In genomic region chr10:100653957-100654834, GRCh38 we compare ENCODE assay signal across 8 cellular contexts.
DNase-seq lines count a peak whose midpoint lies in the region; ATAC-seq and TF ChIP-seq lines count a peak whose summit lies in the region.

No MANE protein-coding gene starts in this region.

- H3K4me1 Mint-ChIP-seq in activated CD8-positive, alpha-beta memory T cell treated with anti-CD3 and anti-CD28 coated beads, Interleukin-2, amount 10 ng/mL, durations not matched to agents 7 days and 5 days = peaks cover 18% of the 10 kb centered on the region

- no peak for ATAC-seq in heart right ventricle
- ATAC-seq in Right ventricle myocardium inferior = no peak
- peak; percentile 50 for ATAC-seq in activated CD8-positive, alpha-beta memory T cell treated with anti-CD3 and anti-CD28 coated beads, Interleukin-2, amount 10 ng/mL, durations not matched to agents 7 days and 5 days
- ATAC-seq in thoracic aorta (ENCODE audit: insufficient number of reproducible peaks, low FRiP score, low read depth) = no peak
- ATAC-seq in HG02610 (IDR thresholded peaks at IDR 0.05; ENCODE audit: unreplicated experiment) = no peak
- ATAC-seq in HG02642 (IDR thresholded peaks at IDR 0.05; ENCODE audit: poor library complexity, unreplicated experiment) = no peak

- TF ChIP-seq CTCF in heart right ventricle (IDR thresholded peaks at IDR 0.05) = no peak
- no peak for TF ChIP-seq CTCF in thoracic aorta (IDR thresholded peaks at IDR 0.05)
- no peak for TF ChIP-seq CTCF in tibial artery (IDR thresholded peaks at IDR 0.05)

- H3K4me1 ChIP-seq in heart right ventricle (peaks cover 0 to 21% (median 10%) of the 10 kb centered on the region in 9 donors), thoracic aorta (ENCODE audit: control insufficient read depth in 1 of 2, low read depth in 2 of 2) (peaks cover 0 to 24% of the 10 kb centered on the region in 2 donors), tibial artery (peaks cover 0 to 35% (median 25%) of the 10 kb centered on the region in 4 donors)

- peaks cover 64% of the 10 kb centered on the region for H3K27me3 Mint-ChIP-seq in activated CD8-positive, alpha-beta memory T cell treated with anti-CD3 and anti-CD28 coated beads, Interleukin-2, amount 10 ng/mL, durations not matched to agents 7 days and 5 days

- no peaks in the 10 kb centered on the region for H3K36me3 ChIP-seq in heart right ventricle
- H3K36me3 ChIP-seq in thoracic aorta = no peaks in the 10 kb centered on the region
- no peaks in the 10 kb centered on the region for H3K36me3 ChIP-seq in tibial artery

- H3K27me3 ChIP-seq in heart right ventricle = peaks cover 9 to 90% (median 87%) of the 10 kb centered on the region in 7 donors
- H3K27me3 ChIP-seq in thoracic aorta (replicated peaks; ENCODE audit: insufficient read depth) = peaks cover 10% of the 10 kb centered on the region
- H3K27me3 ChIP-seq in tibial artery = peaks cover 0 to 84% of the 10 kb centered on the region in 2 donors

- intact Hi-C loops in heart right ventricle (cut with DNase I) = no loop called here
- intact Hi-C loops in Right ventricle myocardium inferior (cut with DNase I) = no loop called here
- intact Hi-C loops in tibial artery (cut with DNase I; ENCODE audit: low total_unique reads) = no loop called here

- peak in 1 of 2 donors; percentile 7 for DNase-seq in heart right ventricle
- no peak for DNase-seq in Right ventricle myocardium inferior (ENCODE audit: missing footprints)
- DNase-seq in activated CD8-positive, alpha-beta memory T cell treated with anti-CD3 and anti-CD28 coated beads, Interleukin-2, amount 10 ng/mL, durations not matched to agents 7 days and 5 days = peak; percentile 47
- peak; percentile 61 for DNase-seq in iPS-NIHi11 (ENCODE audit: low spot score)
- no peak for DNase-seq in thoracic aorta (ENCODE audit: low spot score)
- no peak for DNase-seq in tibial artery

- H3K4me3 ChIP-seq in heart right ventricle (peak overlapping the region in 6 of 10 donors; percentile 2 to 24 (median 16)), thoracic aorta (peak overlapping the region; percentile 40), tibial artery (peak overlapping the region in 1 of 2 donors; percentile 20)

- H3K9me3 ChIP-seq in heart right ventricle (no peaks in the 10 kb centered on the region), thoracic aorta (no peaks in the 10 kb centered on the region), tibial artery (no peaks in the 10 kb centered on the region)

- no peak overlapping the region for H3K27ac Mint-ChIP-seq in activated CD8-positive, alpha-beta memory T cell treated with anti-CD3 and anti-CD28 coated beads, Interleukin-2, amount 10 ng/mL, durations not matched to agents 7 days and 5 days

- H3K9me3 Mint-ChIP-seq in activated CD8-positive, alpha-beta memory T cell treated with anti-CD3 and anti-CD28 coated beads, Interleukin-2, amount 10 ng/mL, durations not matched to agents 7 days and 5 days (ENCODE audit: low read depth) = no peaks in the 10 kb centered on the region

- H3K36me3 Mint-ChIP-seq in activated CD8-positive, alpha-beta memory T cell treated with anti-CD3 and anti-CD28 coated beads, Interleukin-2, amount 10 ng/mL, durations not matched to agents 7 days and 5 days = peaks cover 4% of the 10 kb centered on the region

- WGBS in heart right ventricle, 2 donors = 1% methylated on average over 59 to 64 of the region's 64 CpGs

- peak overlapping the region; percentile 29 for H3K4me3 Mint-ChIP-seq in activated CD8-positive, alpha-beta memory T cell treated with anti-CD3 and anti-CD28 coated beads, Interleukin-2, amount 10 ng/mL, durations not matched to agents 7 days and 5 days

- H3K27ac ChIP-seq in heart right ventricle (no peak overlapping the region), thoracic aorta (no peak overlapping the region), tibial artery (no peak overlapping the region)

- CTCF ChIA-PET in activated CD8-positive, alpha-beta memory T cell treated with anti-CD3 and anti-CD28 coated beads, Interleukin-2, amount 10 ng/mL, durations not matched to agents 7 days and 5 days (lab: Charles Lee) = no interaction called here

Comparison
In these comparisons a context has a peak if more than half of its experiments do, and no peak if none do; other contexts are left out.
1. DNase-seq: peak in activated CD8-positive, alpha-beta memory T cell treated with anti-CD3 and anti-CD28 coated beads, Interleukin-2, amount 10 ng/mL, durations not matched to agents 7 days and 5 days (single experiment) and iPS-NIHi11 (single experiment); none in Right ventricle myocardium inferior (single experiment), thoracic aorta (single experiment) and tibial artery (0 of 2).